In genomic region chr5:153543288-153543687, GRCh38 we compare ENCODE assay signal across 20 cellular contexts. TPM values are rescaled to one million over a fixed set of nuclear protein-coding genes. Genes with fewer than 3 reads are reported as not detected.
DNase-seq lines count a peak whose midpoint lies in the region; ATAC-seq, FAIRE-seq and TF ChIP-seq lines count a peak whose summit lies in the region.
"Had no signal": no experiment of that assay in that cellular context is flagged by ENCODE, and none has a peak within 500 bp of the region (broad histone marks: within the 10 kb centered on the region; RNA-seq: fewer than 3 reads in every experiment).

No MANE protein-coding gene starts in this region.

- H3K9me3 ChIP-seq in HepG2 (ENCODE audit: low read length) (no peaks in the 10 kb centered on the region), right lobe of liver (no peaks in the 10 kb centered on the region), MM.1S (replicated peaks; ENCODE audit: insufficient read depth, low read length) (no peaks in the 10 kb centered on the region), psoas muscle (no peaks in the 10 kb centered on the region)
- H3K9me3 ChIP-seq: MG63, SJSA1 had no signal

- no peaks in the 10 kb centered on the region for H3F3A ChIP-seq in MM.1S (ENCODE audit: insufficient read depth, low read length)

- no peak for TF ChIP-seq EP300 in HepG2 (IDR thresholded peaks at IDR 0.05; ENCODE audit: low read depth in 2 of 2, low read length in 2 of 2)
- no peak for TF ChIP-seq EP300 in HepG2 (CRISPR knock-in tag; IDR thresholded peaks at IDR 0.05; ENCODE audit: borderline replicate concordance)

- BruUV-seq in HepG2 (replicated peaks; lab: Mats Ljungman, UMichigan), result no TSS peak

- H3K27ac ChIP-seq in HepG2 (ENCODE audit: extremely low read length, insufficient read depth, low read length) (no peak overlapping the region), right lobe of liver (no peak overlapping the region), MM.1S (ENCODE audit: low read length) (peak overlapping the region; percentile 24; the same call in 1 of the 2 replicates), psoas muscle (no peak overlapping the region)
- H3K27ac ChIP-seq: SJSA1 had no signal

- H3K27me3 ChIP-seq in HepG2 (ENCODE audit: control insufficient read depth in 1 of 2, insufficient read depth in 2 of 2, low read length in 2 of 2), result no peaks in the 10 kb centered on the region
- no peaks in the 10 kb centered on the region for H3K27me3 ChIP-seq in right lobe of liver
- H3K27me3 ChIP-seq in MM.1S (replicated peaks; ENCODE audit: insufficient read depth, low read length), result no peaks in the 10 kb centered on the region
- no peaks in the 10 kb centered on the region for H3K27me3 ChIP-seq in bronchial epithelial cell (ENCODE audit: control insufficient read depth, insufficient read depth, low read length)
- peaks cover 0 to 2% (median 0%) of the 10 kb centered on the region in 3 donors for H3K27me3 ChIP-seq in psoas muscle (ENCODE audit: insufficient read depth in 3 of 3, low read length in 2 of 3)
- H3K27me3 ChIP-seq: MG63, SJSA1 had no signal

- TF ChIP-seq RAD21 in HepG2 (CRISPR knock-in tag; IDR thresholded peaks at IDR 0.05), result no peak

- TF ChIP-seq CTCF in HepG2 (CRISPR knock-in tag; IDR thresholded peaks at IDR 0.05) (no peak), right lobe of liver (IDR thresholded peaks at IDR 0.05) (no peak), MM.1S (IDR thresholded peaks at IDR 0.05; ENCODE audit: low read length) (no peak), bronchial epithelial cell (IDR thresholded peaks at IDR 0.05; ENCODE audit: insufficient read depth, low read length, severe bottlenecking) (no peak), psoas muscle (IDR thresholded peaks at IDR 0.05) (no peak), osteocyte (IDR thresholded peaks at IDR 0.05) (no peak)

- CTCF ChIA-PET in HepG2 (lab: Yijun Ruan, JAX; ENCODE audit: low intra/inter-chr PET ratio, low total read pairs), result no interaction called here

- no peak overlapping the region for H2AFZ ChIP-seq in HepG2 (ENCODE audit: low read length)
- H2AFZ ChIP-seq in MM.1S (ENCODE audit: low read length), result no peak overlapping the region

- H3K36me3 ChIP-seq in HepG2 (replicated peaks in 1 of 2; ENCODE audit: control insufficient read depth in 1 of 2, insufficient read depth in 2 of 2, low read length in 2 of 2), result no peaks in the 10 kb centered on the region
- no peaks in the 10 kb centered on the region for H3K36me3 ChIP-seq in right lobe of liver
- H3K36me3 ChIP-seq in MM.1S (replicated peaks; ENCODE audit: insufficient read depth, low read length), result no peaks in the 10 kb centered on the region
- H3K36me3 ChIP-seq in bronchial epithelial cell (ENCODE audit: control insufficient read depth, insufficient read depth, low read length), result no peaks in the 10 kb centered on the region
- H3K36me3 ChIP-seq in psoas muscle (ENCODE audit: insufficient read depth in 1 of 2, low read depth in 1 of 2), result no peaks in the 10 kb centered on the region
- H3K36me3 ChIP-seq: MG63, SJSA1 had no signal

- H3K79me2 ChIP-seq in HepG2 (ENCODE audit: insufficient read depth, low read length) (no peaks in the 10 kb centered on the region), MM.1S (ENCODE audit: low read length) (no peaks in the 10 kb centered on the region)

- no peak overlapping the region for H3K4me3 Mint-ChIP-seq in osteocyte (ENCODE audit: unreplicated experiment)

- DNase-seq in HepG2 (ENCODE audit: low spot score), result no peak
- DNase-seq in right lobe of liver, result no peak
- peak; percentile 51 for DNase-seq in MM.1S
- DNase-seq in bronchial epithelial cell (ENCODE audit: low read depth), result peak; percentile 46
- DNase-seq in non-pigmented ciliary epithelial cell (ENCODE audit: low read depth), result peak; percentile 27
- DNase-seq in 8988T, result no peak
- no peak for DNase-seq in psoas muscle
- no peak for DNase-seq in osteocyte (ENCODE audit: extremely low spot score, unreplicated experiment)
- DNase-seq: H7, MG63, NCI-H1048, NCI-H1417 treated with DMSO at 0.1 percent for 48 hours, NCI-H187 treated with DMSO at 0.1 percent for 48 hours, NCI-H2107, NCI-H510A treated with DMSO at 0.1 percent for 48 hours, NCI-H774 had no signal

- no peaks in the 10 kb centered on the region for H4K20me1 ChIP-seq in HepG2 (ENCODE audit: insufficient read depth, low read length)
- no peaks in the 10 kb centered on the region for H4K20me1 ChIP-seq in MM.1S (ENCODE audit: insufficient read depth, low read length)

- peaks cover 3% of the 10 kb centered on the region for H3K4me1 Mint-ChIP-seq in osteocyte (ENCODE audit: unreplicated experiment)

- no peaks in the 10 kb centered on the region for H3K9me2 ChIP-seq in MM.1S (replicated peaks; ENCODE audit: insufficient read depth, low read length)

- H3K4me2 ChIP-seq in HepG2 (ENCODE audit: low read depth, low read length), result no peak overlapping the region
- peak overlapping the region; percentile 3; the same call in 1 of the 2 replicates for H3K4me2 ChIP-seq in MM.1S (ENCODE audit: low read depth, low read length)

- no peaks in the 10 kb centered on the region for H3K4me1 ChIP-seq in HepG2 (ENCODE audit: insufficient read depth, low read length)
- no peaks in the 10 kb centered on the region for H3K4me1 ChIP-seq in right lobe of liver
- H3K4me1 ChIP-seq in MM.1S (ENCODE audit: low read length), result peaks cover 33% of the 10 kb centered on the region
- H3K4me1 ChIP-seq in psoas muscle, result no peaks in the 10 kb centered on the region

- POLR2A ChIA-PET in HepG2 (lab: Yijun Ruan, JAX), result no interaction called here

- no peaks in the 10 kb centered on the region for H3K9me3 Mint-ChIP-seq in osteocyte (ENCODE audit: unreplicated experiment)

- H3K36me3 Mint-ChIP-seq in osteocyte (ENCODE audit: unreplicated experiment), result peaks cover 2% of the 10 kb centered on the region

- no peak overlapping the region for H3K27ac Mint-ChIP-seq in osteocyte (ENCODE audit: unreplicated experiment)

- H3K9ac ChIP-seq in HepG2 (ENCODE audit: insufficient read depth, low read depth, low read length) (no peak overlapping the region), MM.1S (ENCODE audit: low read length) (no peak overlapping the region)

- FAIRE-seq in HepG2 (lab: Jason Lieb, UNC), result no peak
- no peak for FAIRE-seq in bronchial epithelial cell (lab: Jason Lieb, UNC)
- FAIRE-seq: A204.1, K562 had no signal

- H3K4me3 ChIP-seq in HepG2 (replicated peaks in 1 of 3; ENCODE audit: insufficient read depth in 1 of 3, low read depth in 2 of 3, low read length in 3 of 3) (no peak overlapping the region), right lobe of liver (no peak overlapping the region), MM.1S (ENCODE audit: low read length) (no peak overlapping the region), bronchial epithelial cell (ENCODE audit: low read depth, low read length) (no peak overlapping the region), psoas muscle (no peak overlapping the region)
- H3K4me3 ChIP-seq: K562, MG63, SJSA1 had no signal

- no peaks in the 10 kb centered on the region for H3K27me3 Mint-ChIP-seq in osteocyte (ENCODE audit: unreplicated experiment)

- no peak for TF ChIP-seq POLR2A in HepG2 (IDR thresholded peaks at IDR 0.05; ENCODE audit: insufficient read depth in 1 of 2, low read depth in 2 of 2, low read length in 2 of 2)
- TF ChIP-seq POLR2A in right lobe of liver (IDR thresholded peaks at IDR 0.05), result no peak

- ATAC-seq in HepG2 (no peak), right lobe of liver (no peak), psoas muscle (no peak)
- ATAC-seq: K562, Right ventricle myocardium inferior had no signal

- intact Hi-C loops in HepG2 (cut with micrococcal nuclease; ENCODE audit: unreplicated experiment) (no loop called here), right lobe of liver (cut with DNase I) (no loop called here), psoas muscle (cut with DNase I) (no loop called here)

- in situ Hi-C loops in HepG2 (cut with HindIII; ENCODE audit: extremely low pct_ligation_motif_present, low pct_unique_long_range_greater_than_20kb), result no loop called here

TF ChIP-seq in HepG2, 621 proteins besides CTCF, POLR2A, EP300 and RAD21:
- TF ChIP-seq PTBP1 (IDR thresholded peaks at IDR 0.05; ENCODE audit: low read depth, low read length, poor library complexity, severe bottlenecking) (no peak), ATF7 (IDR thresholded peaks at IDR 0.05) (peak; percentile 81), ATF7 (CRISPR knock-in tag; IDR thresholded peaks at IDR 0.05) (no peak)

RNA-seq across cellular contexts. Expression of gene GRIA1, which starts 52.8 kb away (rescaled TPM):
- total RNA-seq in HepG2 (2016; rRNA removed; fragmentation: Illumina TruSeq; extraction: Trizol), result not detected in 2 replicates
- total RNA-seq in HepG2 (2016; cell fraction: cytosol; rRNA removed; fragmentation: Illumina TruSeq; extraction: Trizol; ENCODE audit: low read depth), result not detected in 2 replicates
- not detected in 2 replicates for total RNA-seq in HepG2 (2016; cell fraction: insoluble cytoplasmic fraction; rRNA removed; fragmentation: Illumina TruSeq; extraction: Trizol)
- total RNA-seq in HepG2 (2016; cell fraction: membrane; rRNA removed; fragmentation: Illumina TruSeq; extraction: Trizol), result not detected in 2 replicates
- not detected in 2 replicates for total RNA-seq in HepG2 (2016; cell fraction: nucleus; rRNA removed; fragmentation: Illumina TruSeq; extraction: Trizol)
- not detected in 2 replicates for polyA plus RNA-seq in HepG2 (2011; rRNA removed)
- polyA plus RNA-seq in HepG2 (2011; cell fraction: cytosol; rRNA removed), result not detected in 2 replicates
- not detected in 2 replicates for polyA plus RNA-seq in HepG2 (2011; cell fraction: nucleus; rRNA removed)
- polyA plus RNA-seq in HepG2 (2012), result not detected in 2 replicates
- not detected in 2 replicates for polyA plus RNA-seq in HepG2 (2016; cell fraction: cytosol; fragmentation: Illumina TruSeq; extraction: Trizol; ENCODE audit: low read depth)
- not detected in 2 replicates for polyA plus RNA-seq in HepG2 (2016; cell fraction: insoluble cytoplasmic fraction; fragmentation: Illumina TruSeq; extraction: Trizol; ENCODE audit: low read depth)
- polyA plus RNA-seq in HepG2 (2016; cell fraction: membrane; fragmentation: Illumina TruSeq; extraction: Trizol; ENCODE audit: low read depth), result not detected in 2 replicates
- polyA plus RNA-seq in HepG2 (2016; cell fraction: nucleus; fragmentation: Illumina TruSeq; extraction: Trizol; ENCODE audit: insufficient read depth, low read depth), result not detected in 2 replicates
- not detected in 2 replicates for polyA minus RNA-seq in HepG2 (2011; rRNA and poly(A)+ RNA removed; ENCODE audit: low replicate concordance)
- polyA minus RNA-seq in HepG2 (2011; cell fraction: cytosol; rRNA and poly(A)+ RNA removed), result not detected in 2 replicates
- polyA minus RNA-seq in HepG2 (2011; cell fraction: nucleus; rRNA and poly(A)+ RNA removed), result not detected in 2 replicates
- total RNA-seq in right lobe of liver, result not detected
- under 0.01 TPM in 1 of 2 replicates, not detected in the other for total RNA-seq in bronchial epithelial cell
- under 1 TPM in 3 of 4 donors, not detected in 1; 0.28 to 0.49 (median 0.42) TPM for total RNA-seq in psoas muscle
- under 1 TPM in 2 of 3 donors, not detected in 1; 0.03 TPM for polyA plus RNA-seq in psoas muscle
- total RNA-seq in osteocyte, result 48.1 and 48.8 TPM in 2 replicates
- total RNA-seq: K562, Right ventricle myocardium inferior, SJSA1 had no signal
- polyA plus RNA-seq: K562 had no signal

Comparison
In these comparisons a context has a peak if more than half of its experiments do, and no peak if none do; other contexts are left out.
1. DNase-seq: peak in MM.1S (single experiment), bronchial epithelial cell (single experiment) and non-pigmented ciliary epithelial cell (single experiment); none in HepG2 (single experiment), right lobe of liver (0 of 3), 8988T (single experiment), psoas muscle (0 of 2) and osteocyte (single experiment).
2. RNA of gene GRIA1, which starts 52.8 kb away (total RNA-seq): 48.1 to 48.8 TPM in osteocyte; 0.28 to 0.49 TPM in psoas muscle, not detected in HepG2, not detected in right lobe of liver and under 0.01 TPM in bronchial epithelial cell; every median in the first group is over 10 times any median in the second.